In the genomic region with DNA sequence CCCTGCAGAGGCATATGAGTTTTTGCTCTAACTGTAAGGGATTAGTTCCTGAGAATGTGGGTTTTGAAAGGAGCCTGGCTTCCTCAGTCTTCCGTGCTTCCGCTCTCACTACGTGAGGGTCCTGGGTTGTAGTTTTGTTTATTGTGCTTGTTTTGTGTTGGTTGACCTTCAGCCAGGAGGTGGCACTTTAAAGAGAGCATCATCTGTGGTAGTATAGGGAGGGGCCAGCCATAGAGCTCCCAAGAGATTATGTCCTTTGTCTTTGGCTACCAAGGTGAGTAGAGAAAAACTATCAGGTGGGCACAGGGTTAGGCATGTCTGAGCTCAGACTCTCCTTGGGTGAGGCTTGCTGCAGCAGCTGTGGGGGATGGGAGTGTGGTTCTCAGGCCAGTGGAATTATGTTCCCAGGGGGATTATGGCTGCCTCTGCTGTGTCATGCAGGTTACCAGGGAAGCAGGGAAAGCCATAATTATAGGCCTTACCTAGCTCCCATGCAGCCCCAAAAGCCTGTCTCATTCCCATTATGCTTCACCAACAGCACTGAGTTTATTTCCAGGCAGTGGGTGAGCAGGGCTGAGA, we compare ENCODE assay signal across 23 cellular contexts. TPM values are rescaled to one million over a fixed set of nuclear protein-coding genes. Genes with fewer than 3 reads are reported as not detected.
DNase-seq lines count a peak whose midpoint lies in the region; ATAC-seq and TF ChIP-seq lines count a peak whose summit lies in the region.
"Had no signal": no experiment of that assay in that cellular context is flagged by ENCODE, and none has a peak within 500 bp of the region (broad histone marks: within the 10 kb centered on the region; RNA-seq: fewer than 3 reads in every experiment).

No MANE protein-coding gene starts in this region.

- peak overlapping the region; percentile 52 for H3K27ac ChIP-seq in HUES48 (ENCODE audit: low read depth, low read length)
- peak overlapping the region in 1 of 4 donors; percentile 51 for H3K27ac ChIP-seq in gastroesophageal sphincter
- no peak overlapping the region for H3K27ac ChIP-seq in mesenchymal stem cell (ENCODE audit: low read length, poor library complexity, severe bottlenecking)
- H3K27ac ChIP-seq in suprapubic skin: no peak overlapping the region
- no peak overlapping the region for H3K27ac ChIP-seq in SK-N-SH (ENCODE audit: low read depth in 2 of 2, low read length in 1 of 2)
- H3K27ac ChIP-seq: tibial artery had no signal

- WGBS in gastroesophageal sphincter (ENCODE audit: low coverage in 1 of 2), 2 donors: 64 to 84% methylated on average over 3 of the region's 3 CpGs
- WGBS in mesenchymal stem cell: 88% methylated on average over 3 of the region's 3 CpGs
- WGBS in suprapubic skin: 90% methylated on average over 3 of the region's 3 CpGs
- WGBS in SK-N-SH (ENCODE audit: low lambda C conversion rate): 23% methylated on average over 3 of the region's 3 CpGs

- TF ChIP-seq POLR2A in gastroesophageal sphincter (IDR thresholded peaks at IDR 0.05): no peak
- TF ChIP-seq POLR2A in suprapubic skin (IDR thresholded peaks at IDR 0.05): no peak

- H3K4me3 ChIP-seq in HUES48 (ENCODE audit: low read depth, low read length): no peak overlapping the region
- no peak overlapping the region for H3K4me3 ChIP-seq in gastroesophageal sphincter
- no peak overlapping the region for H3K4me3 ChIP-seq in mesenchymal stem cell (ENCODE audit: insufficient read depth in 1 of 2, low read depth in 1 of 2, low read length in 2 of 2)
- H3K4me3 ChIP-seq in suprapubic skin: no peak overlapping the region
- no peak overlapping the region for H3K4me3 ChIP-seq in SK-N-SH (ENCODE audit: low read depth in 2 of 2, low read length in 1 of 2)
- H3K4me3 ChIP-seq: tibial artery had no signal

- no peak overlapping the region for H2AFZ ChIP-seq in mesenchymal stem cell (ENCODE audit: low read depth, low read length)
- H2AFZ ChIP-seq in SK-N-SH (ENCODE audit: low read depth): no peak overlapping the region

- ATAC-seq in gastroesophageal sphincter: peak; percentile 22
- ATAC-seq: effector memory CD8-positive, alpha-beta T cell; T-cell had no signal

- no peak overlapping the region for H3K23ac ChIP-seq in mesenchymal stem cell (ENCODE audit: low read length in 2 of 2)

- H4K8ac ChIP-seq in mesenchymal stem cell (ENCODE audit: low read length): no peak overlapping the region

- no peaks in the 10 kb centered on the region for H3K79me1 ChIP-seq in mesenchymal stem cell (replicated peaks; ENCODE audit: low read length, poor library complexity, severe bottlenecking)

- no peak overlapping the region for H2AK5ac ChIP-seq in mesenchymal stem cell (ENCODE audit: low read length, severe bottlenecking)

- H3K79me2 ChIP-seq in SK-N-SH (ENCODE audit: insufficient read depth): no peaks in the 10 kb centered on the region

- H3K27me3 ChIP-seq in HUES48 (ENCODE audit: control insufficient read depth, insufficient read depth, low read length): no peaks in the 10 kb centered on the region
- H3K27me3 ChIP-seq in gastroesophageal sphincter: no peaks in the 10 kb centered on the region
- H3K27me3 ChIP-seq in mesenchymal stem cell (ENCODE audit: control insufficient read depth in 1 of 2, insufficient read depth in 1 of 2, low read length in 2 of 2): no peaks in the 10 kb centered on the region
- no peaks in the 10 kb centered on the region for H3K27me3 ChIP-seq in suprapubic skin
- H3K27me3 ChIP-seq in SK-N-SH (ENCODE audit: insufficient read depth): no peaks in the 10 kb centered on the region
- H3K27me3 ChIP-seq: tibial artery had no signal

- H3K4ac ChIP-seq in mesenchymal stem cell (ENCODE audit: low read depth in 1 of 2, low read length in 2 of 2): no peak overlapping the region

- POLR2A ChIA-PET in SK-N-SH (lab: Yijun Ruan, JAX): no interaction called here

- H2BK5ac ChIP-seq in mesenchymal stem cell (ENCODE audit: low read depth, low read length, poor library complexity, severe bottlenecking): no peak overlapping the region

- H3K14ac ChIP-seq in mesenchymal stem cell (ENCODE audit: low read length in 2 of 2): no peak overlapping the region

- TF ChIP-seq RAD21 in SK-N-SH (IDR thresholded peaks at IDR 0.05; ENCODE audit: low read length): no peak

- no peak overlapping the region for H2BK15ac ChIP-seq in mesenchymal stem cell (ENCODE audit: low read depth, poor library complexity, severe bottlenecking)

- H4K20me1 ChIP-seq in SK-N-SH (ENCODE audit: insufficient read depth): no peaks in the 10 kb centered on the region

- H3K9ac ChIP-seq in HUES48 (ENCODE audit: low read depth, low read length) (0 out of 2 replicates have a peak overlapping the region, but pooled peaks have one; percentile 21), mesenchymal stem cell (ENCODE audit: low read length) (no peak overlapping the region), SK-N-SH (no peak overlapping the region)

- no peak overlapping the region for H3K18ac ChIP-seq in mesenchymal stem cell (ENCODE audit: low read depth in 1 of 2, low read length in 2 of 2)

- H3K9me3 ChIP-seq in HUES48 (ENCODE audit: control insufficient read depth, insufficient read depth, low read length) (no peaks in the 10 kb centered on the region), gastroesophageal sphincter (peaks cover 0 to 13% (median 0%) of the 10 kb centered on the region in 3 donors), mesenchymal stem cell (ENCODE audit: control insufficient read depth, low read length) (no peaks in the 10 kb centered on the region), suprapubic skin (no peaks in the 10 kb centered on the region), SK-N-SH (no peaks in the 10 kb centered on the region)
- H3K9me3 ChIP-seq: tibial artery had no signal

- CTCF ChIA-PET in SK-N-SH (lab: Yijun Ruan, JAX): no interaction called here

- H3K4me2 ChIP-seq in mesenchymal stem cell (ENCODE audit: low read length, poor library complexity, severe bottlenecking): no peak overlapping the region
- H3K4me2 ChIP-seq in SK-N-SH: no peak overlapping the region; the same call in 1 of the 2 replicates

- no peak for TF ChIP-seq EP300 in gastroesophageal sphincter (IDR thresholded peaks at IDR 0.05)
- no peak for TF ChIP-seq EP300 in suprapubic skin (IDR thresholded peaks at IDR 0.05)
- TF ChIP-seq EP300 in SK-N-SH (IDR thresholded peaks at IDR 0.05; ENCODE audit: borderline replicate concordance in 1 of 2, low read depth in 1 of 2, low read length in 1 of 2): no peak

- no peak overlapping the region for H2BK12ac ChIP-seq in mesenchymal stem cell (ENCODE audit: low read length in 2 of 2)

- H3K4me1 ChIP-seq in HUES48 (ENCODE audit: control insufficient read depth, insufficient read depth, low read length) (peaks cover 6% of the 10 kb centered on the region), gastroesophageal sphincter (no peaks in the 10 kb centered on the region), mesenchymal stem cell (ENCODE audit: control insufficient read depth, insufficient read depth, low read depth, low read length) (no peaks in the 10 kb centered on the region), suprapubic skin (no peaks in the 10 kb centered on the region), SK-N-SH (ENCODE audit: control insufficient read depth in 1 of 2, insufficient read depth in 2 of 2, low read depth in 1 of 2, low read length in 1 of 2) (no peaks in the 10 kb centered on the region)
- H3K4me1 ChIP-seq: tibial artery had no signal

- H4K91ac ChIP-seq in mesenchymal stem cell (ENCODE audit: low read length): no peak overlapping the region

- H3K36me3 ChIP-seq in HUES48 (ENCODE audit: control insufficient read depth, insufficient read depth, low read length): no peaks in the 10 kb centered on the region
- H3K36me3 ChIP-seq in gastroesophageal sphincter: peaks cover 0 to 3% of the 10 kb centered on the region in 2 donors
- no peaks in the 10 kb centered on the region for H3K36me3 ChIP-seq in mesenchymal stem cell (ENCODE audit: control insufficient read depth in 1 of 2, insufficient read depth in 2 of 2, low read depth in 1 of 2, low read length in 2 of 2)
- H3K36me3 ChIP-seq in suprapubic skin: peaks cover 17% of the 10 kb centered on the region
- H3K36me3 ChIP-seq in SK-N-SH (replicated peaks in 1 of 2; ENCODE audit: control insufficient read depth in 1 of 2, insufficient read depth in 2 of 2, low read length in 1 of 2): no peaks in the 10 kb centered on the region

- TF ChIP-seq CTCF in gastroesophageal sphincter (IDR thresholded peaks at IDR 0.05) (no peak), suprapubic skin (IDR thresholded peaks at IDR 0.05) (no peak), SK-N-SH (IDR thresholded peaks at IDR 0.05) (no peak)

- H3F3A ChIP-seq in SK-N-SH (replicated peaks; ENCODE audit: insufficient read depth): no peaks in the 10 kb centered on the region

- no peaks in the 10 kb centered on the region for H3K9me2 ChIP-seq in SK-N-SH

- H2BK120ac ChIP-seq in mesenchymal stem cell (ENCODE audit: low read depth, low read length): no peak overlapping the region

- DNase-seq in DMS153 (lab: John Stamatoyannopoulos, UW): peak; percentile 89
- DNase-seq in NCI-H69 (lab: John Stamatoyannopoulos, UW): peak; percentile 78
- DNase-seq in mesenchymal stem cell: no peak
- DNase-seq in suprapubic skin (ENCODE audit: low spot score in 2 of 2): no peak
- DNase-seq in SK-N-SH: no peak
- no peak for DNase-seq in NCI-H446 (lab: John Stamatoyannopoulos, UW)
- DNase-seq: activated CD4-positive, alpha-beta T cell treated with anti-CD3 and anti-CD28 coated beads, Interleukin-2, amount 50 U/mL, for 1 hour; activated CD8-positive, alpha-beta memory T cell treated with anti-CD3 and anti-CD28 coated beads, Interleukin-2, amount 50 U/mL, for 48 hours; CD4-positive, CD25-positive, alpha-beta regulatory T cell; effector memory CD8-positive, alpha-beta T cell; NCI-H1048; nephron progenitor cell; SHP77 treated with DMSO at 0.1 percent for 48 hours; stimulated activated naive CD4-positive, alpha-beta T cell treated with Interleukin-2 at 50 U/mL for 16 hours; T-cell; tibial artery had no signal

TF ChIP-seq in SK-N-SH, 30 proteins besides CTCF, POLR2A, EP300 and RAD21:
- TF ChIP-seq, protein P1, sequence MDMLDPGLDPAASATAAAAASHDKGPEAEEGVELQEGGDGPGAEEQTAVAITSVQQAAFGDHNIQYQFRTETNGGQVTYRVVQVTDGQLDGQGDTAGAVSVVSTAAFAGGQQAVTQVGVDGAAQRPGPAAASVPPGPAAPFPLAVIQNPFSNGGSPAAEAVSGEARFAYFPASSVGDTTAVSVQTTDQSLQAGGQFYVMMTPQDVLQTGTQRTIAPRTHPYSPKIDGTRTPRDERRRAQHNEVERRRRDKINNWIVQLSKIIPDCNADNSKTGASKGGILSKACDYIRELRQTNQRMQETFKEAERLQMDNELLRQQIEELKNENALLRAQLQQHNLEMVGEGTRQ (IDR thresholded peaks at IDR 0.05; ENCODE audit: borderline replicate concordance, low read depth, low read length): no peak

RNA-seq across cellular contexts. Expression of a gene that starts 23.5 kb away (rescaled TPM):
- total RNA-seq in gastroesophageal sphincter (100 to 1,000 TPM in 1 of 4 donors, 10 to 100 TPM in 3; 42.5 to 184 (median 77.6) TPM), suprapubic skin (100 to 1,000 TPM in 2 of 4 donors, 10 to 100 TPM in 2; 61.8 to 116 (median 88.6) TPM)
- not detected for polyA plus RNA-seq in mesenchymal stem cell (2013, experiment 1 of 2)
- polyA plus RNA-seq in mesenchymal stem cell (2013, experiment 2 of 2): not detected
- polyA plus RNA-seq in SK-N-SH (2012; rRNA removed): not detected in 2 replicates
- polyA plus RNA-seq in SK-N-SH (2012; cell fraction: cytosol; rRNA removed): not detected in 2 replicates
- polyA plus RNA-seq in SK-N-SH (2012; cell fraction: nucleus; rRNA removed): not detected in 2 replicates
- total RNA-seq: CD4-positive, CD25-positive, alpha-beta regulatory T cell; LHCN-M2; NCI-H460; OCI-LY7; skeletal muscle tissue had no signal
- polyA plus RNA-seq: AG04450; CD4-positive, CD25-positive, alpha-beta regulatory T cell had no signal

Comparison
In these comparisons a context has a peak if more than half of its experiments do, and no peak if none do; other contexts are left out.
1. DNase-seq: peak in DMS153 (single experiment) and NCI-H69 (single experiment); none in mesenchymal stem cell (single experiment), suprapubic skin (0 of 2), SK-N-SH (single experiment) and NCI-H446 (0 of 2).